ENCODE assay signal across 20 cellular contexts in the genomic region with DNA sequence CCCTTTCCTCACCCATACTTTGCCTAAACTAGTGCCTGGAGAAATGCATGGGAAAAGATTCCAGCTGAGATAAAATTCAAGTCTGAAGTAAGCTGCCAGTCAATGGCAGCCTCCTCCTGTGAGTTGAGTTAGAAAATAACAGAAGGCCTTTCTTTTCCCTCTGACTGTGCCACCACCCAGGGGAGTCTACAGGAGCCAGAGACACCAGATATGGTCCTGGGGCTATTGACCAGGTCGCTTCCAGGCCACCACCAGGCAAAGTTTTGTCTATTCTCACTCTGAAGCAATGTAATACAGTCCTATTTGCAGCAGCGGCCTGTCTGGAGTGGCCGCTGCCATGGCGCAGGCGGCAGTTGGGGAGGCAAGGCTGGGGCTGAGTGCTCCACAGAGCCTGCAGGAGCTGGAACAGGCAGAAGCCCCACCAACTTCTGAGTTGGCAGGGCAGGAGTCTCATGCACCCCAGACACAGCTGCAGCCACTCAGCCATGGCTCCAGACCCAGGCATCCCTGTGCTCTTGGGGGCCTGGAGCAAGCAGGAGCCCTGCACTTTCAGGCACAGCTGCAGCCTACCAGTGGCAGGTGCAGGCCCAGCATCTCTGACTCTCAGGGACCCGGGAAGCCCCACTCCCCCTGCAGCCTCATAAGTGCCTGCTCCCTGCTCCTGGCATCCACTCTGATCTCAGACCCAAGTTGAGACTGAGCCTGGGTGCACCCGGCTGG.
"Had no signal": no experiment of that assay in that cellular context is flagged by ENCODE, and none has a peak within 500 bp of the region (broad histone marks: within the 10 kb centered on the region; RNA-seq: fewer than 3 reads in every experiment).

No MANE protein-coding gene starts in this region.

- H3K4me3 ChIP-seq: esophagus squamous epithelium, gastroesophageal sphincter, mucosa of descending colon, pancreas, right atrium auricular region, suprapubic skin, thyroid gland, upper lobe of left lung, vagina had no signal

- H3K27ac ChIP-seq: epithelial cell of prostate, esophagus squamous epithelium, gastroesophageal sphincter, pancreas, right atrium auricular region, suprapubic skin, thyroid gland, upper lobe of left lung, vagina had no signal

- H3K36me3 ChIP-seq: esophagus squamous epithelium, gastroesophageal sphincter, pancreas, right atrium auricular region, suprapubic skin, thyroid gland, upper lobe of left lung, vagina had no signal

- H3K27ac Mint-ChIP-seq: immature natural killer cell, natural killer cell had no signal

- ATAC-seq: gastroesophageal sphincter, mucosa of descending colon, natural killer cell, pancreas had no signal

- H3K27me3 ChIP-seq: esophagus squamous epithelium, gastroesophageal sphincter, pancreas, right atrium auricular region, suprapubic skin, thyroid gland, upper lobe of left lung, vagina had no signal

- DNase-seq: effector memory CD4-positive, alpha-beta T cell; esophagus squamous epithelium; foreskin fibroblast; glutamatergic neuron; immature natural killer cell; mucosa of descending colon; natural killer cell; occipital lobe; small intestine; stimulated activated CD4-positive, alpha-beta T cell treated with anti-CD3 and anti-CD28 coated beads, Interleukin-12 subunit alpha, Interleukin-12 subunit beta, amount 100 ng/mL, for 4 hours; stimulated activated naive CD4-positive, alpha-beta T cell treated with Interleukin-2 at 50 U/mL for 16 hours; thyroid gland had no signal

- H3K4me1 Mint-ChIP-seq: immature natural killer cell, natural killer cell, neural crest cell had no signal

- H3K4me1 ChIP-seq: esophagus squamous epithelium, gastroesophageal sphincter, pancreas, right atrium auricular region, suprapubic skin, thyroid gland, upper lobe of left lung, vagina had no signal

- H3K4me3 Mint-ChIP-seq: immature natural killer cell, natural killer cell, neural crest cell had no signal

- H3K36me3 Mint-ChIP-seq: natural killer cell had no signal

- H3K9me3 ChIP-seq: gastroesophageal sphincter, pancreas, suprapubic skin, thyroid gland, vagina had no signal
